In genomic region chr6:143060806-143061596, GRCh38 we compare ENCODE assay signal across 8 cellular contexts. TPM values are rescaled to one million over a fixed set of nuclear protein-coding genes. Genes with fewer than 3 reads are reported as not detected.
A peak's percentile ranks its signal among the peaks of the same experiment; 100 is the strongest.
DNase-seq lines count a peak whose midpoint lies in the region; ATAC-seq and TF ChIP-seq lines count a peak whose summit lies in the region.

TSS of gene AIG1 (plus strand) at chr6:143060889. CDS start at chr6:143060926, 37 bp downstream.

- H2AFZ ChIP-seq in PC-9 = peak within 1 kb of the TSS; percentile 91

- peak; percentile 72 for ATAC-seq in HG03139 (IDR thresholded peaks at IDR 0.05; ENCODE audit: unreplicated experiment)
- ATAC-seq in upper lobe of left lung (ENCODE audit: low FRiP score in 2 of 2) = peak; percentile 35 to 68

- H3K27me3 ChIP-seq in PC-9 (ENCODE audit: insufficient read depth, low read depth) (no peaks in the 10 kb centered on the region), upper lobe of left lung (no peaks in the 10 kb centered on the region)

- H3F3A ChIP-seq in PC-9 (ENCODE audit: insufficient read depth, low read depth) = peaks cover 26% of the 10 kb centered on the region

- TF ChIP-seq EP300 in upper lobe of left lung (IDR thresholded peaks at IDR 0.05) = no peak

- DNase-seq in AG04449 (ENCODE audit: low read depth, low spot score) = no peak
- no peak for DNase-seq in PC-9
- DNase-seq in activated naive CD4-positive, alpha-beta T cell treated with anti-CD3 and anti-CD28 coated beads for 36 hours = peak; percentile 60
- peak in 36 of 42 donors; percentile 33 to 86 (median 69) for DNase-seq in head of caudate nucleus
- peak; percentile 76 for DNase-seq in posterior vena cava (ENCODE audit: low spot score)
- DNase-seq in upper lobe of left lung = peak in 1 of 2 donors; percentile 96

- in situ Hi-C loops in GM18951 (cut with MboI; ENCODE audit: low sequenced_read_pairs, unreplicated experiment) = no loop called here

- POLR2A ChIA-PET in AG04449 (lab: Yijun Ruan, JAX) (no interaction called here), PC-9 (lab: Charles Lee; ENCODE audit: unreplicated experiment) (interaction anchor here (0.5 to 0.7 kb wide), 3 partner anchors 109 to 449 kb away, joined by 3 to 4 read pairs (median 3); partner anchors contain the start of genes ADAT2 and PEX3)

- H3K4me1 ChIP-seq in PC-9 (replicated peaks; ENCODE audit: insufficient read depth) (peaks cover 57% of the 10 kb centered on the region), upper lobe of left lung (peaks cover 5 to 19% (median 9%) of the 10 kb centered on the region in 4 donors)

- peak within 1 kb of the TSS; percentile 91 for H3K27ac Mint-ChIP-seq in activated naive CD4-positive, alpha-beta T cell treated with anti-CD3 and anti-CD28 coated beads for 36 hours

- H3K79me2 ChIP-seq in PC-9 (ENCODE audit: low read depth) = peaks cover 45% of the 10 kb centered on the region

- BruUV-seq in PC-9 (replicated peaks; lab: Mats Ljungman, UMichigan) = TSS peak; percentile 67

- peak within 1 kb of the TSS; percentile 77 for H3K4me3 ChIP-seq in AG04449 (ENCODE audit: low read depth, low read length)
- peak within 1 kb of the TSS; percentile 74 for H3K4me3 ChIP-seq in PC-9
- peak within 1 kb of the TSS; percentile 63 to 84 (median 72) for H3K4me3 ChIP-seq in upper lobe of left lung

- H3K4me2 ChIP-seq in PC-9 = peak within 1 kb of the TSS; percentile 92

- H3K9me3 Mint-ChIP-seq in activated naive CD4-positive, alpha-beta T cell treated with anti-CD3 and anti-CD28 coated beads for 36 hours = no peaks in the 10 kb centered on the region

- H3K4me3 Mint-ChIP-seq in activated naive CD4-positive, alpha-beta T cell treated with anti-CD3 and anti-CD28 coated beads for 36 hours = peak within 1 kb of the TSS; percentile 89

- H4K20me1 ChIP-seq in PC-9 (ENCODE audit: insufficient read depth) = no peaks in the 10 kb centered on the region

- CTCF ChIA-PET in AG04449 (lab: Yijun Ruan, JAX) (interaction anchor here (2.6 kb wide), 1 partner anchor 16 kb away, joined by 6 read pairs; no protein-coding TSS in a partner anchor), PC-9 (lab: Charles Lee) (no interaction called here)
- CTCF ChIA-PET in activated naive CD4-positive, alpha-beta T cell treated with anti-CD3 and anti-CD28 coated beads for 36 hours (lab: Charles Lee) = interaction anchor here (0.6 to 1.5 kb wide), 2 partner anchors 34 to 144 kb away, joined by 3 to 4 read pairs; no protein-coding TSS in a partner anchor

- H3K36me3 ChIP-seq in PC-9 (ENCODE audit: low read depth) (0 out of 2 replicates have a peak, but pooled peaks cover 8% of the 10 kb centered on the region), upper lobe of left lung (no peaks in the 10 kb centered on the region)

- intact Hi-C loops in PC-9 (cut with micrococcal nuclease; ENCODE audit: unreplicated experiment) (loop anchor here (1.0 to 10.0 kb wide), 7 partner anchors 159 to 489 kb away; no protein-coding TSS in a partner anchor), head of caudate nucleus (cut with DNase I) (loop anchor here (2.0 kb wide), 1 partner anchor 114 kb away; no protein-coding TSS in a partner anchor), posterior vena cava (cut with DNase I) (no loop called here)
- intact Hi-C loops in activated naive CD4-positive, alpha-beta T cell treated with anti-CD3 and anti-CD28 coated beads for 36 hours (cut with micrococcal nuclease) = loop anchor here (1.0 to 5.0 kb wide), 4 partner anchors 78 to 914 kb away; partner anchors contain the start of genes ADAT2, LTV1, NMBR and PEX3

- no peaks in the 10 kb centered on the region for H3K27me3 Mint-ChIP-seq in activated naive CD4-positive, alpha-beta T cell treated with anti-CD3 and anti-CD28 coated beads for 36 hours (ENCODE audit: low read depth)

- H3K36me3 Mint-ChIP-seq in activated naive CD4-positive, alpha-beta T cell treated with anti-CD3 and anti-CD28 coated beads for 36 hours (ENCODE audit: low read depth) = peaks cover 5% of the 10 kb centered on the region

- TF ChIP-seq POLR2A in GM18951 (IDR thresholded peaks at IDR 0.05; ENCODE audit: extremely low read depth, insufficient read depth, insufficient read length) = peak; percentile 69
- TF ChIP-seq POLR2A in upper lobe of left lung (IDR thresholded peaks at IDR 0.05) = no peak

- peak within 1 kb of the TSS; percentile 97 for H3K27ac ChIP-seq in PC-9
- peak within 1 kb of the TSS; percentile 87 to 94 (median 92) for H3K27ac ChIP-seq in upper lobe of left lung

- peaks cover 28% of the 10 kb centered on the region for H3K4me1 Mint-ChIP-seq in activated naive CD4-positive, alpha-beta T cell treated with anti-CD3 and anti-CD28 coated beads for 36 hours (ENCODE audit: low read depth)

- H3K9me2 ChIP-seq in PC-9 (ENCODE audit: insufficient read depth) = no peaks in the 10 kb centered on the region

- TF ChIP-seq CTCF in AG04449 (IDR thresholded peaks at IDR 0.05; ENCODE audit: insufficient read depth, low read length, missing control alignments) (no peak), PC-9 (conservative IDR thresholded peaks at IDR 0.05) (no peak), upper lobe of left lung (IDR thresholded peaks at IDR 0.05) (no peak)

- 20 to 39% methylated on average over 10 to 20 of the region's 50 CpGs for WGBS in upper lobe of left lung, 2 donors

- H3K9me3 ChIP-seq in PC-9 (ENCODE audit: insufficient read depth, low read depth) = peaks cover 8% of the 10 kb centered on the region; the same call in 1 of the 2 replicates
- H3K9me3 ChIP-seq in upper lobe of left lung = no peaks in the 10 kb centered on the region

RNA-seq across cellular contexts. Expression of gene AIG1, which starts in this region (rescaled TPM):
- total RNA-seq in PC-9 (2021) = 37.7 and 46.6 TPM in 2 replicates
- 10 to 100 TPM; 26.1 to 28.0 TPM for total RNA-seq in activated naive CD4-positive, alpha-beta T cell treated with anti-CD3 and anti-CD28 coated beads for 36 hours
- total RNA-seq in posterior vena cava = 10 to 100 TPM; 25.8 to 32.7 TPM
- total RNA-seq in upper lobe of left lung = 10 to 100 TPM in 5 of 6 donors, 1 to 10 TPM in 1; 6.3 to 26.6 (median 20.8) TPM

Comparison
In these comparisons a context has a peak if more than half of its experiments do, and no peak if none do; other contexts are left out.
1. DNase-seq: peak in activated naive CD4-positive, alpha-beta T cell treated with anti-CD3 and anti-CD28 coated beads for 36 hours (single experiment), head of caudate nucleus (36 of 42) and posterior vena cava (single experiment); none in AG04449 (single experiment) and PC-9 (0 of 2).
2. intact Hi-C loops: an anchor here in PC-9 (1.0 to 10.0 kb wide), activated naive CD4-positive, alpha-beta T cell treated with anti-CD3 and anti-CD28 coated beads for 36 hours (1.0 to 5.0 kb wide) and head of caudate nucleus (2.0 kb wide); none called in posterior vena cava.
3. Peak in every context shown above with its lines, with median percentiles within 50 percentile points of each other: H3K4me3 ChIP-seq.